ENCODE assay signal across 12 cellular contexts in the genomic region with DNA sequence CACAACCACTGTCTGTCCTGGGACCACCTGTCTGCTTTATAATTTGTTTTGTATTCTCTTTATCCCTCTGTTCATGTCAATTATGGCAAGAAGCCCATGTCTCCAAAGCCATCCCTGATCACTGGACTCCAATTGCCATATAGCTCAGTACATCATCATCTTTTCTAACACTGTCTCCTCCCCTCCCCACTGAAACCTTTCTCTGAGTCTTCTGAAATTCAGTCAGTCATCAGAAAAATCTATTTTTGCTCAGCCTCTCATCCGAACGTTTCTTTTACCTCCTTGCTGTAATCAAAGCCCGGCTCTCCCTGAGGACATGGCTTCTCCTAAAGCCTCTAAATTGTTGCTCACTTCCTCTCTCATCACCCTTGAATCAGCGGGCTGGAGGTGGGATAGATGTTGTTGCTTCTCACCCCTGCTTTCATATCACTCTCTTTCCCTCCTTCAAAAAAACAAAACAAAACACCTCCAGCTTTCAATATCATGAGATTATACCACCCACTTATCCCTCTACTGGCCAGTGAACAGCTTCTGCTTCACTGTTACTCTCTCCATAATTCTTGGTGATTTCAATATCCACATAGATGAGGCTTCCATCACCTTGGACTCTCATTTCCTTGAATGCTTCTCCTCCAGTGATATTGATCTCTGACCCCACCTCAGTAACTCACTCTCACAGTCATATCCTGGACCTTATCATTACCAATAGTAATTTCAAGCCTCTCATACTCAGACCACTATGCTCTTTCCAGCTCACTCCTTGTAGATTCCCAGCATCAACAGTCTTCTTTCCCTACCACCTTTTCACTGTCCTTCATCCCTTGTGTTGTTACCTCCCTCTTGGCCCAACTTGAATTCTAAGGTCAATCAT. TPM values are rescaled to one million over a fixed set of nuclear protein-coding genes. Genes with fewer than 3 reads are reported as not detected.
"Had no signal": no experiment of that assay in that cellular context is flagged by ENCODE, and none has a peak within 500 bp of the region (broad histone marks: within the 10 kb centered on the region; RNA-seq: fewer than 3 reads in every experiment).

No MANE protein-coding gene starts in this region.

- H3K4me3 Mint-ChIP-seq: activated naive CD8-positive, alpha-beta T cell treated with anti-CD3 and anti-CD28 coated beads for 36 hours; activated T-helper 1 cell treated with anti-CD3 and anti-CD28 coated beads, Interleukin-12 subunit alpha, Interleukin-12 subunit beta, Interleukin-2, Interleukin-4 antibody, amounts not matched to agents 30 ng/mL and 10 ng/mL and 1 ng/mL, durations not matched to agents 14 hours and 24 hours and 36 hours; effector memory CD8-positive, alpha-beta T cell; memory B cell; naive thymus-derived CD8-positive, alpha-beta T cell; stimulated activated effector memory CD8-positive, alpha-beta T cell treated with anti-CD3 and anti-CD28 coated beads, Interleukin-12 subunit alpha, Interleukin-12 subunit beta, amount 100 ng/mL, for 72 hours had no signal

- H3K27me3 Mint-ChIP-seq: activated naive CD8-positive, alpha-beta T cell treated with anti-CD3 and anti-CD28 coated beads for 36 hours had no signal

- H3K9me3 Mint-ChIP-seq: activated naive CD8-positive, alpha-beta T cell treated with anti-CD3 and anti-CD28 coated beads for 36 hours; activated T-helper 1 cell treated with anti-CD3 and anti-CD28 coated beads, Interleukin-12 subunit alpha, Interleukin-12 subunit beta, Interleukin-2, Interleukin-4 antibody, amounts not matched to agents 30 ng/mL and 10 ng/mL and 1 ng/mL, durations not matched to agents 14 hours and 24 hours and 36 hours; effector memory CD8-positive, alpha-beta T cell; memory B cell; naive thymus-derived CD8-positive, alpha-beta T cell; stimulated activated effector memory CD8-positive, alpha-beta T cell treated with anti-CD3 and anti-CD28 coated beads, Interleukin-12 subunit alpha, Interleukin-12 subunit beta, amount 100 ng/mL, for 72 hours had no signal

- H3K27ac Mint-ChIP-seq: activated naive CD8-positive, alpha-beta T cell treated with anti-CD3 and anti-CD28 coated beads for 36 hours; activated T-helper 1 cell treated with anti-CD3 and anti-CD28 coated beads, Interleukin-12 subunit alpha, Interleukin-12 subunit beta, Interleukin-2, Interleukin-4 antibody, amounts not matched to agents 30 ng/mL and 10 ng/mL and 1 ng/mL, durations not matched to agents 14 hours and 24 hours and 36 hours; effector memory CD8-positive, alpha-beta T cell; memory B cell; naive thymus-derived CD8-positive, alpha-beta T cell; stimulated activated effector memory CD8-positive, alpha-beta T cell treated with anti-CD3 and anti-CD28 coated beads, Interleukin-12 subunit alpha, Interleukin-12 subunit beta, amount 100 ng/mL, for 72 hours had no signal

- DNase-seq: activated naive CD8-positive, alpha-beta T cell treated with anti-CD3 and anti-CD28 coated beads for 36 hours; effector memory CD8-positive, alpha-beta T cell; head of caudate nucleus; kidney glomerular epithelial cell; left ventricle myocardium superior; naive thymus-derived CD8-positive, alpha-beta T cell; thyroid gland had no signal

- H3K4me1 Mint-ChIP-seq: activated naive CD8-positive, alpha-beta T cell treated with anti-CD3 and anti-CD28 coated beads for 36 hours; memory B cell; naive thymus-derived CD8-positive, alpha-beta T cell; stimulated activated effector memory CD8-positive, alpha-beta T cell treated with anti-CD3 and anti-CD28 coated beads, Interleukin-12 subunit alpha, Interleukin-12 subunit beta, amount 100 ng/mL, for 72 hours had no signal

- H3K27me3 ChIP-seq: thyroid gland had no signal

- H3K9me3 ChIP-seq: thyroid gland had no signal

- ATAC-seq: activated CD4-positive, CD25-positive, alpha-beta regulatory T cell treated with anti-CD3 and anti-CD28 coated beads, Interleukin-2, amount 50 U/mL, for 24 hours; effector memory CD8-positive, alpha-beta T cell; left ventricle myocardium superior; naive thymus-derived CD8-positive, alpha-beta T cell; stimulated activated effector memory CD8-positive, alpha-beta T cell treated with anti-CD3 and anti-CD28 coated beads, Interleukin-12 subunit alpha, Interleukin-12 subunit beta, amount 100 ng/mL, for 72 hours had no signal

- H3K36me3 Mint-ChIP-seq: activated naive CD8-positive, alpha-beta T cell treated with anti-CD3 and anti-CD28 coated beads for 36 hours; memory B cell; naive thymus-derived CD8-positive, alpha-beta T cell; stimulated activated effector memory CD8-positive, alpha-beta T cell treated with anti-CD3 and anti-CD28 coated beads, Interleukin-12 subunit alpha, Interleukin-12 subunit beta, amount 100 ng/mL, for 72 hours had no signal

- H3K4me1 ChIP-seq: thyroid gland had no signal

- H3K4me3 ChIP-seq: thyroid gland had no signal

- H3K36me3 ChIP-seq: thyroid gland had no signal

- H3K27ac ChIP-seq: epithelial cell of prostate, thyroid gland had no signal

RNA-seq across cellular contexts. Expression of a gene that starts 27.8 kb away (rescaled TPM):
- total RNA-seq: left ventricle myocardium superior had no signal
